In genomic region chr18:3593904-3594759, GRCh38 we compare ENCODE assay signal across 8 cellular contexts.
DNase-seq lines count a peak whose midpoint lies in the region; ATAC-seq lines count a peak whose summit lies in the region.

No MANE protein-coding gene starts in this region.

- peak overlapping the region; percentile 92 for H3K4me3 Mint-ChIP-seq in T-helper 17 cell

- peak overlapping the region; percentile 49 for H3K4me3 ChIP-seq in right cardiac atrium (ENCODE audit: low read length)
- H3K4me3 ChIP-seq in rectal smooth muscle tissue (ENCODE audit: low read length), result peak overlapping the region; percentile 71
- H3K4me3 ChIP-seq in aorta (ENCODE audit: low read length in 2 of 2), result peak overlapping the region; percentile 59 to 85

- H3K4me1 ChIP-seq in right cardiac atrium (ENCODE audit: control insufficient read depth, insufficient read depth, low read length), result peaks cover 16% of the 10 kb centered on the region
- H3K4me1 ChIP-seq in rectal smooth muscle tissue (ENCODE audit: control insufficient read depth, insufficient read depth, low read length), result peaks cover 29% of the 10 kb centered on the region
- peaks cover 7 to 13% of the 10 kb centered on the region in 2 donors for H3K4me1 ChIP-seq in aorta (ENCODE audit: control insufficient read depth in 1 of 2, insufficient read depth in 2 of 2, low read length in 2 of 2)

- WGBS in right cardiac atrium, result 0% methylated on average over 17 of the region's 17 CpGs
- WGBS in aorta, 2 donors, result 0% methylated on average over 17 of the region's 17 CpGs

- H3K27ac ChIP-seq in angular gyrus (ENCODE audit: low read depth, low read length) (peak overlapping the region; percentile 98), right cardiac atrium (ENCODE audit: low read length) (peak overlapping the region; percentile 99), rectal smooth muscle tissue (ENCODE audit: low read depth, low read length) (peak overlapping the region; percentile 95), aorta (ENCODE audit: low read depth in 1 of 2, low read length in 2 of 2) (peak overlapping the region; percentile 95 to 100)

- H3K27ac Mint-ChIP-seq in T-helper 17 cell, result peak overlapping the region; percentile 99

- peaks cover 46% of the 10 kb centered on the region for H3K4me1 Mint-ChIP-seq in T-helper 17 cell

- H3K27me3 ChIP-seq in right cardiac atrium (ENCODE audit: control insufficient read depth, insufficient read depth) (no peaks in the 10 kb centered on the region), rectal smooth muscle tissue (ENCODE audit: control insufficient read depth, insufficient read depth, low read length) (no peaks in the 10 kb centered on the region), aorta (ENCODE audit: control insufficient read depth in 1 of 2, insufficient read depth in 2 of 2, low read length in 1 of 2) (no peaks in the 10 kb centered on the region)

- ATAC-seq in GM18498 (IDR thresholded peaks at IDR 0.05; ENCODE audit: unreplicated experiment), result peak; percentile 71
- ATAC-seq in HG02884 (IDR thresholded peaks at IDR 0.05; ENCODE audit: unreplicated experiment), result peak; percentile 47
- peak; percentile 80 for ATAC-seq in T-helper 17 cell
- ATAC-seq in right cardiac atrium, result peak; percentile 87
- peak; percentile 94 for ATAC-seq in aorta (ENCODE audit: low FRiP score)

- H3K9ac ChIP-seq in rectal smooth muscle tissue (ENCODE audit: low read length), result peak overlapping the region; percentile 58

- no peaks in the 10 kb centered on the region for H3K27me3 Mint-ChIP-seq in T-helper 17 cell

- H3K36me3 Mint-ChIP-seq in T-helper 17 cell (ENCODE audit: low read depth), result peaks cover 2% of the 10 kb centered on the region

- H3K9me3 ChIP-seq in T-helper 17 cell (ENCODE audit: control insufficient read depth, low read length, poor library complexity, severe bottlenecking) (no peaks in the 10 kb centered on the region), right cardiac atrium (ENCODE audit: control insufficient read depth, low read length) (no peaks in the 10 kb centered on the region), aorta (ENCODE audit: control insufficient read depth, low read length) (no peaks in the 10 kb centered on the region)

- intact Hi-C loops in right cardiac atrium (cut with DNase I) (loop anchor here in 3 of 4 donors (2.0 to 10.0 kb wide), 4 partner anchors 139 to 309 kb away; partner anchors contain the start of gene TGIF1 (in 3 of the 3)), aorta (cut with DNase I) (loop anchor here (1.0 to 10.0 kb wide), 6 partner anchors 28 to 329 kb away; partner anchors contain the start of genes MYL12B (in 1 of the 2) and TGIF1 (in 1 of the 2))

- no peaks in the 10 kb centered on the region for H3K36me3 ChIP-seq in rectal smooth muscle tissue (ENCODE audit: control insufficient read depth, insufficient read depth, low read length)
- no peaks in the 10 kb centered on the region for H3K36me3 ChIP-seq in aorta (ENCODE audit: control insufficient read depth in 1 of 2, insufficient read depth in 2 of 2, low read length in 1 of 2)

- DNase-seq in NCI-H146 treated with DMSO at 0.1 percent for 48 hours (lab: John Stamatoyannopoulos, UW; ENCODE audit: unreplicated experiment), result peak; percentile 99
- peak; percentile 68 to 83 (median 79) for DNase-seq in T-helper 17 cell
- DNase-seq in right cardiac atrium, result peak; percentile 88 to 93 (median 88)
- peak; percentile 89 to 90 for DNase-seq in aorta

Comparison
In these comparisons a context has a peak if more than half of its experiments do, and no peak if none do; other contexts are left out.
1. Peak in every context shown above with its lines: DNase-seq, ATAC-seq, H3K4me3 ChIP-seq and H3K27ac ChIP-seq.